In genomic region chr4:16687011-16687410, GRCh38 we compare ENCODE assay signal across 20 cellular contexts.
"Had no signal": no experiment of that assay in that cellular context is flagged by ENCODE, and none has a peak within 500 bp of the region (broad histone marks: within the 10 kb centered on the region; RNA-seq: fewer than 3 reads in every experiment).

No MANE protein-coding gene starts in this region.

- ATAC-seq: body of pancreas, lower lobe of right lung, T-helper 17 cell had no signal

- H3K27me3 ChIP-seq: body of pancreas, neural progenitor cell, spleen, testis, upper lobe of left lung had no signal

- H3K36me3 Mint-ChIP-seq: activated CD4-positive, alpha-beta memory T cell treated with anti-CD3 and anti-CD28 coated beads for 36 hours; naive B cell; neural progenitor cell had no signal

- H3K9me3 ChIP-seq: body of pancreas, lower lobe of right lung, spleen, testis, upper lobe of left lung had no signal

- H3K4me3 ChIP-seq: body of pancreas, lower lobe of right lung, neural progenitor cell, spleen, testis, upper lobe of left lung had no signal

- H3K4me1 ChIP-seq: body of pancreas, spleen had no signal

- H3K4me1 Mint-ChIP-seq: activated B cell treated with CpG ODN at 0.5 μM for 24 hours, naive B cell, T-helper 17 cell had no signal

- FAIRE-seq: kidney had no signal

- H3K27ac ChIP-seq: body of pancreas, lower lobe of right lung, neural progenitor cell, spleen, testis, upper lobe of left lung had no signal

- DNase-seq: activated B cell treated with CpG ODN at 0.5 μM for 24 hours; activated CD4-positive, alpha-beta memory T cell treated with anti-CD3 and anti-CD28 coated beads for 36 hours; activated CD4-positive, alpha-beta T cell treated with anti-CD3 and anti-CD28 coated beads for 4 hours; activated naive CD4-positive, alpha-beta T cell treated with anti-CD3 and anti-CD28 coated beads for 36 hours; activated T-cell treated with anti-CD3 and anti-CD28 coated beads, Interleukin-2, amount 50 U/mL, for 48 hours; amygdala; body of pancreas; erythroblast; foreskin melanocyte; kidney; lower lobe of right lung; naive B cell; spleen; stimulated activated CD4-positive, alpha-beta T cell treated with anti-CD3 and anti-CD28 coated beads, Interleukin-4, amount 100 ng/mL, for 1 hour; stimulated activated naive CD4-positive, alpha-beta T cell; T-helper 17 cell; testis; upper lobe of left lung had no signal

- H3K27ac Mint-ChIP-seq: activated B cell treated with CpG ODN at 0.5 μM for 24 hours; activated CD4-positive, alpha-beta memory T cell treated with anti-CD3 and anti-CD28 coated beads for 36 hours; activated naive CD4-positive, alpha-beta T cell treated with anti-CD3 and anti-CD28 coated beads for 36 hours; naive B cell; neural progenitor cell; progenitor cell of endocrine pancreas; T-helper 17 cell had no signal

- H3K36me3 ChIP-seq: lower lobe of right lung, neural progenitor cell, spleen, upper lobe of left lung had no signal

- H3K27me3 Mint-ChIP-seq: activated B cell treated with CpG ODN at 0.5 μM for 24 hours; activated CD4-positive, alpha-beta memory T cell treated with anti-CD3 and anti-CD28 coated beads for 36 hours; naive B cell had no signal

- H2AFZ ChIP-seq: neural progenitor cell had no signal

- H3K9me3 Mint-ChIP-seq: activated B cell treated with CpG ODN at 0.5 μM for 24 hours; activated CD4-positive, alpha-beta memory T cell treated with anti-CD3 and anti-CD28 coated beads for 36 hours; activated naive CD4-positive, alpha-beta T cell treated with anti-CD3 and anti-CD28 coated beads for 36 hours; neural progenitor cell had no signal

- H3K9ac ChIP-seq: neural progenitor cell had no signal

- H3K4me2 ChIP-seq: neural progenitor cell had no signal

- H3K4me3 Mint-ChIP-seq: activated B cell treated with CpG ODN at 0.5 μM for 24 hours; activated CD4-positive, alpha-beta memory T cell treated with anti-CD3 and anti-CD28 coated beads for 36 hours; activated naive CD4-positive, alpha-beta T cell treated with anti-CD3 and anti-CD28 coated beads for 36 hours; naive B cell; neural progenitor cell; T-helper 17 cell had no signal
